9 cellular contexts compared by ENCODE assay signal in the genomic region with DNA sequence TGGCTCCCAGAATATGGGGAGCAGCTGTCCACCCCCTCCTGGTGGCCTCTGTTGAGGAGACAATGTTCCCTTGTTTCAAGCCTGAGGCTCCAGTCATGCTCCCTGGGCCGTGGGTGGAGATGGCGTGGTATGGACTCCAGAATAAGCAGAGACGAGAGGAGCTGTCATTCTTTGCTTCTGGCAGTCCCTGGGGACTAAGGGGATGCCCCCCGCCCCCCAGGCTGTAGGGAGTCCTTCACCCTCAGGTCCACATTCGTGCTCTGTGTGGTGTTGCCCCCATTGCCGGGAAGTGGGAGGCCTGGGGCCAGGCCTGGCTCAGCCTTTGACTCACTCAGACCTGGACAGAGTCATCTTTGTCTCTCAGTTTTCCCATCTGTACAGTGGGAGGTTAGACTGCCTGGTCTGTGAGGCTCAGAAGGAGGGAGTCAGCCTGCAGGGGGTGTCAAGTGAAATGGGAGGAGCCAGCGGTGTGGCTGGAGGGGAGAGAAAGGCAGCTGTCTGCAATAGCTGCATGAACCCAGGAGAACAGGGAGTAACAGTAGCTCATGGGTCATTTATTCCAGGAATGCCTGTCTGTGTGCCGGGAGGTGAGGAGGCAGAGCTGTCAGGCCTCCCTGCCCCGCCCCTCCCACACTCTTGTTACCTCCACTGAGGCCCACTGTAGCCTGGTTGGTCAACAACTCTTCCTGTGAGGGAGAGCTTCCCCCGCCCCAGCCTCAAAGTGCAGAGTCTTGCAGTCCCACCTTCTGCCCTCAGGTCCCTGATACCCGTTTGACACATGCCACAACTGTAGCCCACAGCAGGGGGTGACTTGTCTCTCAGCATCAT. TPM values are rescaled to one million over a fixed set of nuclear protein-coding genes. Genes with fewer than 3 reads are reported as not detected.
DNase-seq lines count a peak whose midpoint lies in the region; ATAC-seq and TF ChIP-seq lines count a peak whose summit lies in the region.
"Had no signal": no experiment of that assay in that cellular context is flagged by ENCODE, and none has a peak within 500 bp of the region (broad histone marks: within the 10 kb centered on the region; RNA-seq: fewer than 3 reads in every experiment).

No MANE protein-coding gene starts in this region.

- no peak for TF ChIP-seq CTCF in Caco-2 (IDR thresholded peaks at IDR 0.05; ENCODE audit: insufficient read depth in 1 of 2, low read depth in 1 of 2, low read length in 1 of 2, severe bottlenecking in 1 of 2, unreplicated experiment in 1 of 2)

- H3K4me1 ChIP-seq in Caco-2: peaks cover 51% of the 10 kb centered on the region

- DNase-seq in Caco-2: peak; percentile 88 to 93
- no peak for DNase-seq in effector memory CD8-positive, alpha-beta T cell
- no peak for DNase-seq in natural killer cell treated with Interleukin-12 subunit alpha and Interleukin-12 subunit beta and Interleukin-15 and Interleukin-18, amount 100 ng/mL, for 72 hours (ENCODE audit: low spot score)
- no peak for DNase-seq in effector CD4-positive, alpha-beta T cell
- no peak for DNase-seq in GOT3 (lab: John Stamatoyannopoulos, UW)
- no peak for DNase-seq in activated naive CD4-positive, alpha-beta T cell (lab: John Stamatoyannopoulos, UW)

- H3K27ac ChIP-seq in KOPT-K1 (ENCODE audit: low read depth, low read length, poor library complexity, severe bottlenecking): peak overlapping the region; percentile 38

- no peaks in the 10 kb centered on the region for H3K27me3 Mint-ChIP-seq in Caco-2 (ENCODE audit: insufficient read depth, unreplicated experiment)
- H3K27me3 Mint-ChIP-seq in effector memory CD8-positive, alpha-beta T cell: peaks cover 2 to 19% of the 10 kb centered on the region in 2 donors
- H3K27me3 Mint-ChIP-seq in natural killer cell treated with Interleukin-12 subunit alpha and Interleukin-12 subunit beta and Interleukin-15 and Interleukin-18, amount 100 ng/mL, for 72 hours: peaks cover 0 to 2% of the 10 kb centered on the region in 2 donors

- H3K9me3 ChIP-seq in Caco-2 (no peaks in the 10 kb centered on the region), KOPT-K1 (ENCODE audit: insufficient read depth, low read length, poor library complexity, severe bottlenecking) (no peaks in the 10 kb centered on the region)
- H3K9me3 ChIP-seq: HAP-1 had no signal

- POLR2A ChIA-PET in Caco-2 (lab: Charles Lee): interaction anchor here (0.6 to 1.4 kb wide), 8 partner anchors 9 to 505 kb away, joined by 3 to 17 read pairs (median 4); no protein-coding TSS in a partner anchor

- no peaks in the 10 kb centered on the region for H3K27me3 ChIP-seq in Caco-2 (replicated peaks; ENCODE audit: control insufficient read depth, insufficient read depth, low read length)

- peaks cover 44% of the 10 kb centered on the region for H3K36me3 Mint-ChIP-seq in Caco-2 (ENCODE audit: insufficient read depth, unreplicated experiment)
- no peaks in the 10 kb centered on the region for H3K36me3 Mint-ChIP-seq in effector memory CD8-positive, alpha-beta T cell (ENCODE audit: insufficient read depth)
- no peaks in the 10 kb centered on the region for H3K36me3 Mint-ChIP-seq in natural killer cell treated with Interleukin-12 subunit alpha and Interleukin-12 subunit beta and Interleukin-15 and Interleukin-18, amount 100 ng/mL, for 72 hours

- no TSS peak for BruUV-seq in Caco-2 (replicated peaks; lab: Mats Ljungman, UMichigan)

- peak overlapping the region; percentile 4 for H3K4me3 Mint-ChIP-seq in Caco-2 (ENCODE audit: unreplicated experiment)
- no peak overlapping the region for H3K4me3 Mint-ChIP-seq in effector memory CD8-positive, alpha-beta T cell
- H3K4me3 Mint-ChIP-seq in natural killer cell treated with Interleukin-12 subunit alpha and Interleukin-12 subunit beta and Interleukin-15 and Interleukin-18, amount 100 ng/mL, for 72 hours: no peak overlapping the region

- CTCF ChIA-PET in Caco-2 (lab: Charles Lee): interaction anchor here (0.8 to 3.0 kb wide), 12 partner anchors 9 to 79 kb away, joined by 3 to 51 read pairs (median 4); no protein-coding TSS in a partner anchor

- no peak overlapping the region for H3K4me3 ChIP-seq in Caco-2 (ENCODE audit: low read depth, low read length)
- H3K4me3 ChIP-seq: HAP-1 had no signal

- ATAC-seq in effector memory CD8-positive, alpha-beta T cell (replicated peaks): no peak
- ATAC-seq in natural killer cell treated with Interleukin-12 subunit alpha and Interleukin-12 subunit beta and Interleukin-15 and Interleukin-18, amount 100 ng/mL, for 72 hours: peak; percentile 68 to 73
- no peak for ATAC-seq in esophagus mucosa

- peak overlapping the region; percentile 35 for H3K27ac Mint-ChIP-seq in Caco-2 (ENCODE audit: unreplicated experiment)
- peak overlapping the region; percentile 48 to 62 for H3K27ac Mint-ChIP-seq in effector memory CD8-positive, alpha-beta T cell
- peak overlapping the region; percentile 19 to 66 for H3K27ac Mint-ChIP-seq in natural killer cell treated with Interleukin-12 subunit alpha and Interleukin-12 subunit beta and Interleukin-15 and Interleukin-18, amount 100 ng/mL, for 72 hours

- H3K4me1 Mint-ChIP-seq in Caco-2 (ENCODE audit: low read depth, unreplicated experiment): peaks cover 32% of the 10 kb centered on the region
- H3K4me1 Mint-ChIP-seq in effector memory CD8-positive, alpha-beta T cell (ENCODE audit: low read depth in 2 of 2): peaks cover 7 to 9% of the 10 kb centered on the region in 2 donors
- H3K4me1 Mint-ChIP-seq in natural killer cell treated with Interleukin-12 subunit alpha and Interleukin-12 subunit beta and Interleukin-15 and Interleukin-18, amount 100 ng/mL, for 72 hours (ENCODE audit: low read depth in 2 of 2): peaks cover 8 to 19% of the 10 kb centered on the region in 2 donors

- intact Hi-C loops in Caco-2 (cut with micrococcal nuclease; ENCODE audit: unreplicated experiment): no loop called here

- H3K9me3 Mint-ChIP-seq in Caco-2 (ENCODE audit: unreplicated experiment): no peaks in the 10 kb centered on the region
- H3K9me3 Mint-ChIP-seq in effector memory CD8-positive, alpha-beta T cell: no peaks in the 10 kb centered on the region
- no peaks in the 10 kb centered on the region for H3K9me3 Mint-ChIP-seq in natural killer cell treated with Interleukin-12 subunit alpha and Interleukin-12 subunit beta and Interleukin-15 and Interleukin-18, amount 100 ng/mL, for 72 hours

- no peaks in the 10 kb centered on the region; the same call in 1 of the 2 replicates for H3K36me3 ChIP-seq in Caco-2 (ENCODE audit: control insufficient read depth, insufficient read depth, low read length)
- H3K36me3 ChIP-seq in KOPT-K1 (ENCODE audit: insufficient read depth, low read length): no peaks in the 10 kb centered on the region

RNA-seq across cellular contexts. Expression of a gene that starts 6.3 kb away (rescaled TPM):
- total RNA-seq in Caco-2 (2022) (77.9 and 78.1 TPM in 2 replicates), esophagus mucosa (5.4 TPM)
- total RNA-seq in natural killer cell treated with Interleukin-12 subunit alpha and Interleukin-12 subunit beta and Interleukin-15 and Interleukin-18, amount 100 ng/mL, for 72 hours: under 1 TPM in 1 of 2 donors, not detected in 1; 0.95 TPM

RNA-seq across cellular contexts. Expression of a gene that starts 42.2 kb away (rescaled TPM):
- total RNA-seq in Caco-2 (2022) (48.4 and 55.7 TPM in 2 replicates), esophagus mucosa (1.0 TPM)
- not detected for total RNA-seq in natural killer cell treated with Interleukin-12 subunit alpha and Interleukin-12 subunit beta and Interleukin-15 and Interleukin-18, amount 100 ng/mL, for 72 hours

Comparison
In these comparisons a context has a peak if more than half of its experiments do, and no peak if none do; other contexts are left out.
1. DNase-seq: peak in Caco-2 (2 of 2); none in effector memory CD8-positive, alpha-beta T cell (0 of 3), natural killer cell treated with Interleukin-12 subunit alpha and Interleukin-12 subunit beta and Interleukin-15 and Interleukin-18, amount 100 ng/mL, for 72 hours (single experiment), effector CD4-positive, alpha-beta T cell (single experiment), GOT3 (single experiment) and activated naive CD4-positive, alpha-beta T cell (0 of 4).
2. ATAC-seq: peak in natural killer cell treated with Interleukin-12 subunit alpha and Interleukin-12 subunit beta and Interleukin-15 and Interleukin-18, amount 100 ng/mL, for 72 hours (2 of 2); none in effector memory CD8-positive, alpha-beta T cell (single experiment) and esophagus mucosa (single experiment).
3. RNA of a gene that starts 6.3 kb away (total RNA-seq): 77.9 to 78.1 TPM in Caco-2; 5.4 TPM in esophagus mucosa (single experiment) and 0.95 TPM in natural killer cell treated with Interleukin-12 subunit alpha and Interleukin-12 subunit beta and Interleukin-15 and Interleukin-18, amount 100 ng/mL, for 72 hours; every median in the first group is over 10 times any median in the second.
4. RNA of a gene that starts 42.2 kb away (total RNA-seq): 48.4 to 55.7 TPM in Caco-2; 1.0 TPM in esophagus mucosa (single experiment) and not detected in natural killer cell treated with Interleukin-12 subunit alpha and Interleukin-12 subunit beta and Interleukin-15 and Interleukin-18, amount 100 ng/mL, for 72 hours; every median in the first group is over 10 times any median in the second.
5. Peak in every context shown above with its lines, with median percentiles within 50 percentile points of each other: H3K27ac Mint-ChIP-seq.